Comparison of ENCODE assay signal across 8 cellular contexts in genomic region chr14:96039633-96040311, GRCh38. TPM values are rescaled to one million over a fixed set of nuclear protein-coding genes. Genes with fewer than 3 reads are reported as not detected.
DNase-seq lines count a peak whose midpoint lies in the region; ATAC-seq, FAIRE-seq and TF ChIP-seq lines count a peak whose summit lies in the region.

No MANE protein-coding gene starts in this region.

- H3K4me3 ChIP-seq in breast epithelium = peak overlapping the region; percentile 79 to 98 (median 82)
- H3K4me3 ChIP-seq in PC-3 (ENCODE audit: low read length) = no peak overlapping the region
- H3K4me3 ChIP-seq in choroid plexus epithelial cell (ENCODE audit: low read depth, low read length) = peak overlapping the region; percentile 90
- peak overlapping the region; percentile 45 to 69 (median 52); a peak in 5 of 6 replicates for H3K4me3 ChIP-seq in HepG2 (replicated peaks in 1 of 3; ENCODE audit: insufficient read depth in 1 of 3, low read depth in 2 of 3, low read length in 3 of 3)
- H3K4me3 ChIP-seq in stomach smooth muscle (ENCODE audit: low read length in 2 of 2) = peak overlapping the region; percentile 76 to 85

- H3K36me3 ChIP-seq in breast epithelium = no peaks in the 10 kb centered on the region
- no peaks in the 10 kb centered on the region for H3K36me3 ChIP-seq in PC-3 (ENCODE audit: low read depth, low read length)
- H3K36me3 ChIP-seq in HepG2 (replicated peaks in 1 of 2; ENCODE audit: control insufficient read depth in 1 of 2, insufficient read depth in 2 of 2, low read length in 2 of 2) = no peaks in the 10 kb centered on the region
- peaks cover 0 to 2% of the 10 kb centered on the region in 2 donors for H3K36me3 ChIP-seq in stomach smooth muscle (ENCODE audit: control insufficient read depth in 2 of 2, insufficient read depth in 2 of 2, low read length in 2 of 2)

- H3K9me3 ChIP-seq in breast epithelium (no peaks in the 10 kb centered on the region), PC-3 (ENCODE audit: low read length) (no peaks in the 10 kb centered on the region), HepG2 (ENCODE audit: low read length) (no peaks in the 10 kb centered on the region), stomach smooth muscle (ENCODE audit: control insufficient read depth in 2 of 2, low read length in 2 of 2) (no peaks in the 10 kb centered on the region)

- H3K4me2 ChIP-seq in PC-3 (ENCODE audit: low read length) = peak overlapping the region; percentile 22; the same call in 1 of the 2 replicates
- H3K4me2 ChIP-seq in HepG2 (ENCODE audit: low read depth, low read length) = peak overlapping the region; percentile 81

- peaks cover 22% of the 10 kb centered on the region for H3K27me3 Mint-ChIP-seq in MCF 10A (ENCODE audit: insufficient read depth, unreplicated experiment)

- H3K4me3 Mint-ChIP-seq in MCF 10A (ENCODE audit: unreplicated experiment) = no peak overlapping the region

- WGBS in HepG2 (ENCODE audit: low lambda C conversion rate) = 0% methylated on average over 20 of the region's 56 CpGs

- H3K9ac ChIP-seq in PC-3 (ENCODE audit: low read length) = no peak overlapping the region
- H3K9ac ChIP-seq in HepG2 (ENCODE audit: insufficient read depth, low read depth, low read length) = no peak overlapping the region
- H3K9ac ChIP-seq in stomach smooth muscle (ENCODE audit: low read length in 2 of 2) = peak overlapping the region; percentile 68 to 73

- CTCF ChIA-PET in MCF 10A (lab: Yijun Ruan, JAX) = interaction anchor here (1.3 kb wide), 1 partner anchor 16 kb away, joined by 6 read pairs; no protein-coding TSS in a partner anchor
- CTCF ChIA-PET in PC-3 (lab: Charles Lee) = interaction anchor here (0.6 kb wide), 1 partner anchor 521 kb away, joined by 3 read pairs; no protein-coding TSS in a partner anchor
- CTCF ChIA-PET in HepG2 (lab: Yijun Ruan, JAX; ENCODE audit: low intra/inter-chr PET ratio, low total read pairs) = no interaction called here

- H3K36me3 Mint-ChIP-seq in MCF 10A (ENCODE audit: insufficient read depth, unreplicated experiment) = no peaks in the 10 kb centered on the region

- H4K20me1 ChIP-seq in PC-3 (ENCODE audit: low read length) = no peaks in the 10 kb centered on the region
- H4K20me1 ChIP-seq in HepG2 (ENCODE audit: insufficient read depth, low read length) = 0 out of 2 replicates have a peak, but pooled peaks cover 2% of the 10 kb centered on the region

- H3K27ac ChIP-seq in breast epithelium (peak overlapping the region; percentile 68 to 86), PC-3 (ENCODE audit: low read length) (no peak overlapping the region), HepG2 (ENCODE audit: extremely low read length, insufficient read depth, low read length) (no peak overlapping the region), stomach smooth muscle (ENCODE audit: low read length) (peak overlapping the region; percentile 69)

- TF ChIP-seq RAD21 in HepG2 (CRISPR knock-in tag; IDR thresholded peaks at IDR 0.05) = no peak

- H3K9me2 ChIP-seq in PC-3 (replicated peaks; ENCODE audit: low read length) = no peaks in the 10 kb centered on the region

- peaks cover 11% of the 10 kb centered on the region for H3K4me1 Mint-ChIP-seq in MCF 10A (ENCODE audit: insufficient read depth, unreplicated experiment)

- no peak for ATAC-seq in PC-3
- ATAC-seq in HepG2 = peak; percentile 71
- no peak for ATAC-seq in GM19455 (IDR thresholded peaks at IDR 0.05; ENCODE audit: unreplicated experiment)
- no peak for ATAC-seq in HG02981 (IDR thresholded peaks at IDR 0.05; ENCODE audit: unreplicated experiment)

- intact Hi-C loops in breast epithelium (cut with DNase I; ENCODE audit: low total_unique reads) = no loop called here
- intact Hi-C loops in MCF 10A (cut with micrococcal nuclease) = no loop called here
- intact Hi-C loops in PC-3 (cut with micrococcal nuclease) = no loop called here
- intact Hi-C loops in HepG2 (cut with micrococcal nuclease; ENCODE audit: unreplicated experiment) = no loop called here

- in situ Hi-C loops in HepG2 (cut with HindIII; ENCODE audit: extremely low pct_ligation_motif_present, low pct_unique_long_range_greater_than_20kb) = no loop called here

- H3K27me3 ChIP-seq in breast epithelium (no peaks in the 10 kb centered on the region), PC-3 (ENCODE audit: low read length) (peaks cover 69% of the 10 kb centered on the region), HepG2 (ENCODE audit: control insufficient read depth in 1 of 2, insufficient read depth in 2 of 2, low read length in 2 of 2) (peaks cover 4 to 30% of the 10 kb centered on the region in 2 experiments), stomach smooth muscle (ENCODE audit: control insufficient read depth in 1 of 2, insufficient read depth in 2 of 2, low read length in 2 of 2) (no peaks in the 10 kb centered on the region)

- no TSS peak for BruUV-seq in MCF 10A (replicated peaks; lab: Mats Ljungman, UMichigan)
- no TSS peak for BruUV-seq in PC-3 (replicated peaks; lab: Mats Ljungman, UMichigan)
- no TSS peak for BruUV-seq in HepG2 (replicated peaks; lab: Mats Ljungman, UMichigan)

- H3K79me2 ChIP-seq in PC-3 (ENCODE audit: low read length) (no peaks in the 10 kb centered on the region), HepG2 (ENCODE audit: insufficient read depth, low read length) (no peaks in the 10 kb centered on the region)

- H3K4me1 ChIP-seq in breast epithelium = peaks cover 0 to 6% of the 10 kb centered on the region in 2 donors
- no peaks in the 10 kb centered on the region for H3K4me1 ChIP-seq in PC-3 (ENCODE audit: insufficient read depth, low read length)
- peaks cover 7% of the 10 kb centered on the region; the same call in 1 of the 2 replicates for H3K4me1 ChIP-seq in HepG2 (ENCODE audit: insufficient read depth, low read length)
- H3K4me1 ChIP-seq in stomach smooth muscle (ENCODE audit: control insufficient read depth, insufficient read depth, low read length) = peaks cover 36% of the 10 kb centered on the region

- H2AFZ ChIP-seq in PC-3 (ENCODE audit: low read length) = no peak overlapping the region
- H2AFZ ChIP-seq in HepG2 (ENCODE audit: low read length) = no peak overlapping the region

- H3K9me3 Mint-ChIP-seq in MCF 10A (ENCODE audit: unreplicated experiment) = no peaks in the 10 kb centered on the region

- POLR2A ChIA-PET in MCF 10A (lab: Yijun Ruan, JAX) (no interaction called here), PC-3 (lab: Charles Lee; ENCODE audit: unreplicated experiment) (no interaction called here), HepG2 (lab: Yijun Ruan, JAX) (no interaction called here)

- no peak for TF ChIP-seq CTCF in breast epithelium (IDR thresholded peaks at IDR 0.05)
- no peak for TF ChIP-seq CTCF in MCF 10A (IDR thresholded peaks at IDR 0.05; ENCODE audit: unreplicated experiment)
- no peak for TF ChIP-seq CTCF in PC-3 (conservative IDR thresholded peaks at IDR 0.05; ENCODE audit: low read depth, low read length)
- TF ChIP-seq CTCF in choroid plexus epithelial cell (conservative IDR thresholded peaks at IDR 0.05; ENCODE audit: low read depth, low read length) = peak; percentile 25
- peak; percentile 53 for TF ChIP-seq CTCF in HepG2 (CRISPR knock-in tag; IDR thresholded peaks at IDR 0.05)

- FAIRE-seq in HepG2 (lab: Jason Lieb, UNC) = no peak

- no peaks in the 10 kb centered on the region for H3F3A ChIP-seq in PC-3 (ENCODE audit: low read length, unreplicated experiment)

- no peak overlapping the region for H3K27ac Mint-ChIP-seq in MCF 10A (ENCODE audit: low read depth, unreplicated experiment)

- DNase-seq in breast epithelium (ENCODE audit: low spot score in 2 of 2) (no peak), MCF 10A (ENCODE audit: unreplicated experiment) (no peak), PC-3 (no peak), choroid plexus epithelial cell (ENCODE audit: low read depth) (peak; percentile 50), HepG2 (ENCODE audit: low spot score) (no peak)

- TF ChIP-seq POLR2A in breast epithelium (IDR thresholded peaks at IDR 0.05) = no peak
- TF ChIP-seq POLR2A in HepG2 (IDR thresholded peaks at IDR 0.05; ENCODE audit: insufficient read depth in 1 of 2, low read depth in 2 of 2, low read length in 2 of 2) = no peak

- TF ChIP-seq EP300 in HepG2 (IDR thresholded peaks at IDR 0.05; ENCODE audit: low read depth in 2 of 2, low read length in 2 of 2) (no peak), HepG2 (CRISPR knock-in tag; IDR thresholded peaks at IDR 0.05; ENCODE audit: borderline replicate concordance) (no peak)

TF ChIP-seq in HepG2, 621 proteins besides CTCF, POLR2A, EP300 and RAD21 (continues in another document):
- TF ChIP-seq PRMT3 (CRISPR knock-in tag; IDR thresholded peaks at IDR 0.05; ENCODE audit: borderline replicate concordance, low read depth) = no peak
- no peak for TF ChIP-seq ZNF496 (CRISPR knock-in tag; IDR thresholded peaks at IDR 0.05; ENCODE audit: insufficient replicate concordance)
- no peak for TF ChIP-seq SAFB2 (CRISPR knock-in tag; IDR thresholded peaks at IDR 0.05; ENCODE audit: borderline replicate concordance, low read depth)
- no peak for TF ChIP-seq SSRP1 (CRISPR knock-in tag; IDR thresholded peaks at IDR 0.05)

RNA-seq across cellular contexts. Expression of gene C14orf132, which starts 0.6 kb away (rescaled TPM):
- total RNA-seq in breast epithelium (10 to 100 TPM in 2 of 3 donors, 1 to 10 TPM in 1; 6.6 to 13.3 (median 10.8) TPM), MCF 10A (2022) (not detected in 2 replicates), PC-3 (2014; rRNA removed) (0.06 TPM in 1 of 2 replicates, not detected in the other), HepG2 (2016; rRNA removed; fragmentation: Illumina TruSeq; extraction: Trizol) (0.15 and 0.18 TPM in 2 replicates)
- total RNA-seq in HepG2 (2016; cell fraction: cytosol; rRNA removed; fragmentation: Illumina TruSeq; extraction: Trizol; ENCODE audit: low read depth) = not detected in 2 replicates
- 0.09 and 0.15 TPM in 2 replicates for total RNA-seq in HepG2 (2016; cell fraction: insoluble cytoplasmic fraction; rRNA removed; fragmentation: Illumina TruSeq; extraction: Trizol)
- total RNA-seq in HepG2 (2016; cell fraction: membrane; rRNA removed; fragmentation: Illumina TruSeq; extraction: Trizol) = 0.06 and 0.10 TPM in 2 replicates
- 0.19 and 0.44 TPM in 2 replicates for total RNA-seq in HepG2 (2016; cell fraction: nucleus; rRNA removed; fragmentation: Illumina TruSeq; extraction: Trizol)
- 0.13 TPM in 2 replicates for polyA plus RNA-seq in HepG2 (2011; rRNA removed)
- 0.03 and 0.04 TPM in 2 replicates for polyA plus RNA-seq in HepG2 (2011; cell fraction: cytosol; rRNA removed)
- 0.05 TPM in 2 replicates for polyA plus RNA-seq in HepG2 (2011; cell fraction: nucleus; rRNA removed)
- not detected in 2 replicates for polyA plus RNA-seq in HepG2 (2012)
- 0.14 TPM in 1 of 2 replicates, not detected in the other for polyA plus RNA-seq in HepG2 (2016; cell fraction: cytosol; fragmentation: Illumina TruSeq; extraction: Trizol; ENCODE audit: low read depth)
- polyA plus RNA-seq in HepG2 (2016; cell fraction: insoluble cytoplasmic fraction; fragmentation: Illumina TruSeq; extraction: Trizol; ENCODE audit: low read depth) = 0.04 and 0.25 TPM in 2 replicates
- polyA plus RNA-seq in HepG2 (2016; cell fraction: membrane; fragmentation: Illumina TruSeq; extraction: Trizol; ENCODE audit: low read depth) = 0.05 and 0.13 TPM in 2 replicates
- polyA plus RNA-seq in HepG2 (2016; cell fraction: nucleus; fragmentation: Illumina TruSeq; extraction: Trizol; ENCODE audit: insufficient read depth, low read depth) = 0.09 and 0.37 TPM in 2 replicates
- polyA minus RNA-seq in HepG2 (2011; rRNA and poly(A)+ RNA removed; ENCODE audit: low replicate concordance) = 0.12 TPM in 1 of 2 replicates, not detected in the other
- polyA minus RNA-seq in HepG2 (2011; cell fraction: cytosol; rRNA and poly(A)+ RNA removed) = not detected in 2 replicates
- polyA minus RNA-seq in HepG2 (2011; cell fraction: nucleus; rRNA and poly(A)+ RNA removed) = 0.12 and 0.13 TPM in 2 replicates

Comparison
In these comparisons a context has a peak if more than half of its experiments do, and no peak if none do; other contexts are left out.
1. H3K27ac ChIP-seq: peak in breast epithelium (2 of 2) and stomach smooth muscle (single experiment); none in PC-3 (single experiment) and HepG2 (single experiment).
2. CTCF ChIP-seq: peak in choroid plexus epithelial cell (single experiment) and HepG2 (single experiment); none in breast epithelium (0 of 3), MCF 10A (single experiment) and PC-3 (single experiment).
3. H3K9ac ChIP-seq: peak in stomach smooth muscle (2 of 2); none in PC-3 (single experiment) and HepG2 (single experiment).